27 cellular contexts compared by ENCODE assay signal in the genomic region with DNA sequence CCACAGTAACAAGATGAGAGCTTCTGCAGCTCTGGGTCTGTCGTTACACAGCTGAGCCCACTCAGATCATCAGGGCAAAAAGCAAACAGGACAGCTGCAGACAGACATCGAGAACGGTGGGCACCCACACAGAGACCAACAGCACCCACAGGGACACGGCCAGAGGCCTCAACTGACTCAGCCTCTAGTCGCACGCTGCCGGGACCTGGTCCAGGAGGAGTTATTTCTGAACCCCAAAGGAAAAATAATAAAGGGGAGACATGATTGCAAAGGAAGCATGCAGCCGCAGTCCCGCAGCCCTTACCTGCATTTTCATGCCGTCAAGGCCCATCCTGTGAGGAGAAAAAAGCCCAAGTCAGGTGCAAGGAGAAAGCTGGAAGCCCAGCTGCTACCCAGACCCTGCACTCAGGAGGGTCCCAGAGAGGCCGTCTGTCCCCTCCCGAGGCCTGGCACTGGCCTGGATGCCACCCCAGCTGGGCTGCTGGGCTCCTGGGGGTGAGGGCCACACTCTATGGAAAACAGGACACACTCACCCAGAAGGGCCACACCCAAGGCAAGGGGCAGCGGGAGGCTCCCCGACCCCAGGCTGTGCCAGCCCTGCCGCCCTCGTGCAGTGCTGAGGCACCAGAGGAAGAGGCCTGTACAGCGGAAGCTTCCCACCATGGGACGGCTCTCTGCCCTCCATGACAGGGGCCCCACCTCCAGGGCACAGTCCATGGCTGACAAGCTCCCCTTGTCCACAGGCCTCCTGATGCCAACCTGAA. TPM values are rescaled to one million over a fixed set of nuclear protein-coding genes. Genes with fewer than 3 reads are reported as not detected.
A peak's percentile ranks its signal among the peaks of the same experiment; 100 is the strongest.
DNase-seq lines count a peak whose midpoint lies in the region; TF ChIP-seq lines count a peak whose summit lies in the region.
"Had no signal": no experiment of that assay in that cellular context is flagged by ENCODE, and none has a peak within 500 bp of the region (broad histone marks: within the 10 kb centered on the region; RNA-seq: fewer than 3 reads in every experiment).

No MANE protein-coding gene starts in this region.

- H3K27ac Mint-ChIP-seq in endothelial cell (ENCODE audit: unreplicated experiment) = peak overlapping the region; percentile 30
- H3K27ac Mint-ChIP-seq: activated naive CD4-positive, alpha-beta T cell treated with anti-CD3 and anti-CD28 coated beads, Interleukin-2, amount 50 U/mL, for 24 hours; natural killer cell treated with Interleukin-12 subunit alpha and Interleukin-12 subunit beta and Interleukin-15 and Interleukin-18, amount 100 ng/mL, for 72 hours had no signal

- H3K4me3 ChIP-seq in sigmoid colon = no peak overlapping the region
- H3K4me3 ChIP-seq: cardiac muscle cell, lung, mucosa of descending colon, right atrium auricular region had no signal

- POLR2A ChIA-PET in RWPE1 (lab: Yijun Ruan, JAX; ENCODE audit: low non-redundant PET) = no interaction called here

- DNase-seq in D341Med (ENCODE audit: low spot score) (peak; percentile 17), RWPE1 (ENCODE audit: low spot score) (no peak), endothelial cell (ENCODE audit: low spot score) (no peak), sigmoid colon (peak; percentile 19), NCI-H2081 (lab: John Stamatoyannopoulos, UW) (no peak)
- no peak for DNase-seq in activated CD8-positive, alpha-beta memory T cell treated with anti-CD3 and anti-CD28 coated beads, Interleukin-2, amount 50 U/mL, for 4 hours
- DNase-seq in activated CD4-positive, alpha-beta T cell treated with anti-CD3 and anti-CD28 coated beads, Interleukin-2, amount 50 U/mL, for 1 hour = no peak
- DNase-seq: activated CD4-positive, alpha-beta T cell treated with anti-CD3 and anti-CD28 coated beads for 48 hours; activated T-cell treated with anti-CD3 and anti-CD28 coated beads, Interleukin-2, amount 50 U/mL, for 48 hours; anterior cingulate cortex; C1 segment of cervical spinal cord; DMS79 treated with DMSO at 0.1 percent for 48 hours; GF-D8; MM.1S; NCI-H1417; NCI-H2107; NCI-H82 had no signal

- H3K27ac ChIP-seq in RWPE1 = peak overlapping the region; percentile 33
- H3K27ac ChIP-seq in sigmoid colon = no peak overlapping the region
- H3K27ac ChIP-seq: cardiac muscle cell, KMS-11, right atrium auricular region had no signal

- TF ChIP-seq CTCF in RWPE1 (conservative IDR thresholded peaks at IDR 0.05; ENCODE audit: low read depth) (no peak), endothelial cell (IDR thresholded peaks at IDR 0.05; ENCODE audit: unreplicated experiment) (no peak), sigmoid colon (IDR thresholded peaks at IDR 0.05) (no peak)

- no peaks in the 10 kb centered on the region for H3K9me3 Mint-ChIP-seq in endothelial cell (ENCODE audit: unreplicated experiment)
- H3K9me3 Mint-ChIP-seq: activated naive CD4-positive, alpha-beta T cell treated with anti-CD3 and anti-CD28 coated beads, Interleukin-2, amount 50 U/mL, for 24 hours; natural killer cell treated with Interleukin-12 subunit alpha and Interleukin-12 subunit beta and Interleukin-15 and Interleukin-18, amount 100 ng/mL, for 72 hours had no signal

- intact Hi-C loops in sigmoid colon (cut with DNase I) = no loop called here

- no peak for TF ChIP-seq POLR2A in sigmoid colon (IDR thresholded peaks at IDR 0.05)

- H3K27me3 ChIP-seq in sigmoid colon = no peaks in the 10 kb centered on the region
- H3K27me3 ChIP-seq: cardiac muscle cell, right atrium auricular region had no signal

- no peaks in the 10 kb centered on the region for H3K9me3 ChIP-seq in sigmoid colon
- H3K9me3 ChIP-seq: mucosa of descending colon, right atrium auricular region, SK-N-SH had no signal

- 93 to 94% methylated on average over 18 of the region's 18 CpGs for WGBS in sigmoid colon, 2 donors

- H3K27me3 Mint-ChIP-seq in endothelial cell (ENCODE audit: unreplicated experiment) = peaks cover 17% of the 10 kb centered on the region
- H3K27me3 Mint-ChIP-seq: activated naive CD4-positive, alpha-beta T cell treated with anti-CD3 and anti-CD28 coated beads, Interleukin-2, amount 50 U/mL, for 24 hours; natural killer cell treated with Interleukin-12 subunit alpha and Interleukin-12 subunit beta and Interleukin-15 and Interleukin-18, amount 100 ng/mL, for 72 hours had no signal

- peak overlapping the region; percentile 22 for H3K4me3 Mint-ChIP-seq in endothelial cell (ENCODE audit: unreplicated experiment)
- H3K4me3 Mint-ChIP-seq: activated naive CD4-positive, alpha-beta T cell treated with anti-CD3 and anti-CD28 coated beads, Interleukin-2, amount 50 U/mL, for 24 hours; natural killer cell treated with Interleukin-12 subunit alpha and Interleukin-12 subunit beta and Interleukin-15 and Interleukin-18, amount 100 ng/mL, for 72 hours had no signal

- peaks cover 12 to 94% (median 36%) of the 10 kb centered on the region in 4 donors for H3K36me3 ChIP-seq in sigmoid colon

- H3K36me3 Mint-ChIP-seq in endothelial cell (ENCODE audit: low read depth, unreplicated experiment) = peaks cover 25% of the 10 kb centered on the region
- H3K36me3 Mint-ChIP-seq: activated naive CD4-positive, alpha-beta T cell treated with anti-CD3 and anti-CD28 coated beads, Interleukin-2, amount 50 U/mL, for 24 hours; natural killer cell treated with Interleukin-12 subunit alpha and Interleukin-12 subunit beta and Interleukin-15 and Interleukin-18, amount 100 ng/mL, for 72 hours had no signal

- TF ChIP-seq EP300 in sigmoid colon (IDR thresholded peaks at IDR 0.05) = no peak

- no peaks in the 10 kb centered on the region for H3K4me1 ChIP-seq in sigmoid colon

- H3K4me1 Mint-ChIP-seq in endothelial cell (ENCODE audit: unreplicated experiment) = no peaks in the 10 kb centered on the region
- H3K4me1 Mint-ChIP-seq: activated naive CD4-positive, alpha-beta T cell treated with anti-CD3 and anti-CD28 coated beads, Interleukin-2, amount 50 U/mL, for 24 hours had no signal

- CTCF ChIA-PET in RWPE1 (lab: Yijun Ruan, JAX) = interaction anchor here (0.5 kb wide), 1 partner anchor 12 kb away, joined by 4 read pairs; no protein-coding TSS in a partner anchor

RNA-seq across cellular contexts. Expression of a gene that starts 15.7 kb away (rescaled TPM):
- total RNA-seq in endothelial cell (ENCODE audit: unreplicated experiment) (157 TPM), sigmoid colon (10 to 100 TPM; 47.6 to 63.7 (median 57.0) TPM)
- polyA plus RNA-seq in sigmoid colon = 10 to 100 TPM; 17.4 to 78.6 (median 27.5) TPM

RNA-seq across cellular contexts. Expression of a gene that starts 28.6 kb away (rescaled TPM):
- total RNA-seq in endothelial cell (ENCODE audit: unreplicated experiment) (25.3 TPM), sigmoid colon (10 to 100 TPM in 1 of 4 donors, 1 to 10 TPM in 2, under 1 TPM in 1; 0.95 to 18.3 (median 7.1) TPM)
- 10 to 100 TPM in 1 of 3 donors, 1 to 10 TPM in 2; 3.2 to 11.0 (median 7.8) TPM for polyA plus RNA-seq in sigmoid colon

RNA-seq across cellular contexts. Expression of a gene that starts 57.5 kb away (rescaled TPM):
- 1.5 TPM for total RNA-seq in endothelial cell (ENCODE audit: unreplicated experiment)
- 1 to 10 TPM in 1 of 4 donors, not detected in 3; 1.4 TPM for total RNA-seq in sigmoid colon
- under 1 TPM in 1 of 3 donors, not detected in 2; 0.20 TPM for polyA plus RNA-seq in sigmoid colon
- total RNA-seq: dermis microvascular lymphatic vessel endothelial cell; H7; natural killer cell treated with Interleukin-12 subunit alpha and Interleukin-12 subunit beta and Interleukin-15 and Interleukin-18, amount 100 ng/mL, for 72 hours had no signal

Comparison
In these comparisons a context has a peak if more than half of its experiments do, and no peak if none do; other contexts are left out.
1. DNase-seq: peak in D341Med (single experiment) and sigmoid colon (single experiment); none in RWPE1 (single experiment), endothelial cell (single experiment), activated CD8-positive, alpha-beta memory T cell treated with anti-CD3 and anti-CD28 coated beads, Interleukin-2, amount 50 U/mL, for 4 hours (single experiment), activated CD4-positive, alpha-beta T cell treated with anti-CD3 and anti-CD28 coated beads, Interleukin-2, amount 50 U/mL, for 1 hour (single experiment) and NCI-H2081 (0 of 2).